In the genomic region with DNA sequence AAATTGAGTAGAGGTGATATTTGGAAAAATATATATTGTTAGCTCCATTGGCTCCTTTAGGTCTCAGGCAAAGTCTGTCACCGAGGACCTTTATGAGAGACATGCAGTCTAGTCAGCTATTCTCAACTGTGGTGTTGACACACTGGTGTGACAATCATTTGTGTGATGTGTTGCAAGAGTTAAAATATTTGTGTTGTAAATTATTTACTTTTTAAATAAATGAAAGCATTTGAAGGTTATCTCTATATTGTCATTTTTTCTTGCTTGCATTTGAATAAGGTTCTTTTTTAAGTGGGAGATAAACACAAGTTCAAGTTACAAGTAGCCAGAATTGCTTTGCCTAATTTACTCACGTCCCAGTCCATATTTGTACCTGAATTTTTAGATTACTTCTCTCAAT, we compare ENCODE assay signal across 1 cellular context.
A peak's percentile ranks its signal among the peaks of the same experiment; 100 is the strongest.
TF ChIP-seq lines count a peak whose summit lies in the region.

No MANE protein-coding gene starts in this region.

TF ChIP-seq in K562, 482 proteins besides CTCF, POLR2A, EP300 and RAD21:
- TF ChIP-seq, protein P1, sequence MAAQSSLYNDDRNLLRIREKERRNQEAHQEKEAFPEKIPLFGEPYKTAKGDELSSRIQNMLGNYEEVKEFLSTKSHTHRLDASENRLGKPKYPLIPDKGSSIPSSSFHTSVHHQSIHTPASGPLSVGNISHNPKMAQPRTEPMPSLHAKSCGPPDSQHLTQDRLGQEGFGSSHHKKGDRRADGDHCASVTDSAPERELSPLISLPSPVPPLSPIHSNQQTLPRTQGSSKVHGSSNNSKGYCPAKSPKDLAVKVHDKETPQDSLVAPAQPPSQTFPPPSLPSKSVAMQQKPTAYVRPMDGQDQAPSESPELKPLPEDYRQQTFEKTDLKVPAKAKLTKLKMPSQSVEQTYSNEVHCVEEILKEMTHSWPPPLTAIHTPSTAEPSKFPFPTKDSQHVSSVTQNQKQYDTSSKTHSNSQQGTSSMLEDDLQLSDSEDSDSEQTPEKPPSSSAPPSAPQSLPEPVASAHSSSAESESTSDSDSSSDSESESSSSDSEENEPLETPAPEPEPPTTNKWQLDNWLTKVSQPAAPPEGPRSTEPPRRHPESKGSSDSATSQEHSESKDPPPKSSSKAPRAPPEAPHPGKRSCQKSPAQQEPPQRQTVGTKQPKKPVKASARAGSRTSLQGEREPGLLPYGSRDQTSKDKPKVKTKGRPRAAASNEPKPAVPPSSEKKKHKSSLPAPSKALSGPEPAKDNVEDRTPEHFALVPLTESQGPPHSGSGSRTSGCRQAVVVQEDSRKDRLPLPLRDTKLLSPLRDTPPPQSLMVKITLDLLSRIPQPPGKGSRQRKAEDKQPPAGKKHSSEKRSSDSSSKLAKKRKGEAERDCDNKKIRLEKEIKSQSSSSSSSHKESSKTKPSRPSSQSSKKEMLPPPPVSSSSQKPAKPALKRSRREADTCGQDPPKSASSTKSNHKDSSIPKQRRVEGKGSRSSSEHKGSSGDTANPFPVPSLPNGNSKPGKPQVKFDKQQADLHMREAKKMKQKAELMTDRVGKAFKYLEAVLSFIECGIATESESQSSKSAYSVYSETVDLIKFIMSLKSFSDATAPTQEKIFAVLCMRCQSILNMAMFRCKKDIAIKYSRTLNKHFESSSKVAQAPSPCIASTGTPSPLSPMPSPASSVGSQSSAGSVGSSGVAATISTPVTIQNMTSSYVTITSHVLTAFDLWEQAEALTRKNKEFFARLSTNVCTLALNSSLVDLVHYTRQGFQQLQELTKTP (IDR thresholded peaks at IDR 0.05; ENCODE audit: low read depth in 1 of 2, partially characterized antibody in 2 of 2) = no peak
- TF ChIP-seq ZNF224 (CRISPR knock-in tag; IDR thresholded peaks at IDR 0.05) (no peak), PKNOX1 (IDR thresholded peaks at IDR 0.05) (peak; percentile 33; the same call in 1 of the 2 replicates), CEBPB (tag; IDR thresholded peaks at IDR 0.05) (peak; percentile 85), KLF16 (IDR thresholded peaks at IDR 0.05) (no peak), ZNF316 (IDR thresholded peaks at IDR 0.05) (peak; percentile 70), MAFF (IDR thresholded peaks at IDR 0.05; ENCODE audit: low read length) (0 out of 2 replicates have a peak, but pooled peaks have one; percentile 4), IFI16 (CRISPR knock-in tag; IDR thresholded peaks at IDR 0.05) (no peak), CEBPG (CRISPR knock-in tag; IDR thresholded peaks at IDR 0.05) (no peak), CEBPG (tag; conservative IDR thresholded peaks at IDR 0.05 in 1 of 2, IDR thresholded peaks at IDR 0.05 in 1 of 2) (peak in 1 of 2 experiments; percentile 55; a peak in 1 of 4 replicates), C11orf30 (IDR thresholded peaks at IDR 0.05; ENCODE audit: low read depth) (peak; percentile 64), FOXK2 (conservative IDR thresholded peaks at IDR 0.05 in 1 of 2, IDR thresholded peaks at IDR 0.05 in 1 of 2; ENCODE audit: low read depth in 2 of 2) (peak in 1 of 2 experiments; percentile 39; a peak in 1 of 4 replicates), DACH1 (IDR thresholded peaks at IDR 0.05; ENCODE audit: partially characterized antibody) (no peak), SMARCA5 (IDR thresholded peaks at IDR 0.05) (no peak), VEZF1 (CRISPR knock-in tag; IDR thresholded peaks at IDR 0.05) (0 out of 2 replicates have a peak, but pooled peaks have one; percentile 13), FOXA3 (CRISPR knock-in tag; conservative IDR thresholded peaks at IDR 0.05 in 1 of 2, IDR thresholded peaks at IDR 0.05 in 1 of 2) (peak in 1 of 2 experiments; percentile 36; a peak in 1 of 4 replicates)
- TF ChIP-seq, protein P2, sequence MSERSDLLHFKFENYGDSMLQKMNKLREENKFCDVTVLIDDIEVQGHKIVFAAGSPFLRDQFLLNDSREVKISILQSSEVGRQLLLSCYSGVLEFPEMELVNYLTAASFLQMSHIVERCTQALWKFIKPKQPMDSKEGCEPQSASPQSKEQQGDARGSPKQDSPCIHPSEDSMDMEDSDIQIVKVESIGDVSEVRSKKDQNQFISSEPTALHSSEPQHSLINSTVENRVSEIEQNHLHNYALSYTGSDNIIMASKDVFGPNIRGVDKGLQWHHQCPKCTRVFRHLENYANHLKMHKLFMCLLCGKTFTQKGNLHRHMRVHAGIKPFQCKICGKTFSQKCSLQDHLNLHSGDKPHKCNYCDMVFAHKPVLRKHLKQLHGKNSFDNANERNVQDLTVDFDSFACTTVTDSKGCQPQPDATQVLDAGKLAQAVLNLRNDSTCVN (CRISPR knock-in tag; IDR thresholded peaks at IDR 0.05) = no peak
- TF ChIP-seq, protein P3, sequence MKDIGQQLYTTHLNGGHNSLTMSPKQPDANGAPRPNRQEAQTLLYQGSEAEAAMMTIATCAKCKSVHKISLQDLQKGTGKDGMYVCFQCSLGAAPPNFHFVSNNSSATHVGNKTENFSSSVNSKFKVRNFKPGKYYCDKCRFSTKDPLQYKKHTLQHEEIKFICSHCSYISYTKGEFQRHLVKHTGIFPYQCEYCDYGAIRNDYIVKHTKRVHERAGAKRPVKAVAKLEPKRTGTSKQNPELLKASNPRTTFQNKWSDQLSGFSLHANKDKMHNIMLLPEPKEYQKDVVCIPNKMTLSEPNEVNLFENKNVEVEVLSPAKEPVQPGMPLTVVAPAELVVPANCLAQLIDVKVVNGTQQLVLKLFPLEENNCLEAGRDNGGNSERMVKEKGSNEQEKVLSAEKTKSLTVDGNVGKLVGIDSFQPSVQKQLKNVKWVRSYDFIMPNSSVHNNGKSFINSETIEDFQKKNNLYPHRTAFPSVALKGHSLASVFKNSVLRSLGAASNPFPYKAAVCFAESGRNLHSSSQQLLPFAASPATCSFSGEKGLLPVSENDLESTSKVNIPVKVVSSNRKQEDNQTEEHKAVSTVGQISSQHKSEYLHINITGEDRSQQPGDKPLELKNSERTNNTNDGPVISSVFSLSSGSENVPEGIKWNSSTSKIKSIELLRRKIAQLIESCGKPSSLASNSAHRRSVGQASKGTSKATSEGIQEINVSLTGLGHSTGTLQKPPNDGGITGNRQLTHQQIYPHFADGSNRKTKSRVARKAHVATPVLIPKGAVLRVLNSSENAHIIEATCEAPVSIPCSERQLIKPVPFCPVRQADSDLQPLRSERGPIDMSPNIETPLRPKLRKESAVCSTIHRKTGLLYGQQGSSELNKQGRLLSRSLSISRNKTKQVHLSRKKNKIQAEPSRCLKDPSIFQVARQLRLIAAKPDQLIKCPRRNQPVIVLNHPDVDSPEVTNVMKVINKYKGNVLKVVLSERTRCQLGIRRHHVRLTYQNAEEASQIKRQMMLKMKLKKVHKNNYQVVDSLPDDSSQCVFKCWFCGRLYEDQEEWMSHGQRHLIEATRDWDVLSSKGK (CRISPR knock-in tag; IDR thresholded peaks at IDR 0.05) = no peak
